ENCODE assay signal across 10 cellular contexts in the genomic region with DNA sequence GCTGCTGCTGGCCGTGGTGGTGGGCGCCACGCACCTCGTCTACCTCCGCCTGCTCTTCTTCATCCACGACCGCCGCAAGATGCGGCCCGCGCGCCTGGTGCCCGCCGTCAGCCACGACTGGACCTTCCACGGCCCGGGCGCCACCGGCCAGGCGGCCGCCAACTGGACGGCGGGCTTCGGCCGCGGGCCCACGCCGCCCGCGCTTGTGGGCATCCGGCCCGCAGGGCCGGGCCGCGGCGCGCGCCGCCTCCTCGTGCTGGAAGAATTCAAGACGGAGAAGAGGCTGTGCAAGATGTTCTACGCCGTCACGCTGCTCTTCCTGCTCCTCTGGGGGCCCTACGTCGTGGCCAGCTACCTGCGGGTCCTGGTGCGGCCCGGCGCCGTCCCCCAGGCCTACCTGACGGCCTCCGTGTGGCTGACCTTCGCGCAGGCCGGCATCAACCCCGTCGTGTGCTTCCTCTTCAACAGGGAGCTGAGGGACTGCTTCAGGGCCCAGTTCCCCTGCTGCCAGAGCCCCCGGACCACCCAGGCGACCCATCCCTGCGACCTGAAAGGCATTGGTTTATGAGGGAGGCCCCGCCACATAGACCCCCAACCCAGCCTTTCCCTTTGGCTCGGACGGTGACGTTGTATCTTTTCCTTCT. TPM values are rescaled to one million over a fixed set of nuclear protein-coding genes. Genes with fewer than 3 reads are reported as not detected.
DNase-seq lines count a peak whose midpoint lies in the region; ATAC-seq and TF ChIP-seq lines count a peak whose summit lies in the region.
"Had no signal": no experiment of that assay in that cellular context is flagged by ENCODE, and none has a peak within 500 bp of the region (broad histone marks: within the 10 kb centered on the region; RNA-seq: fewer than 3 reads in every experiment).

No MANE protein-coding gene starts in this region.

- ATAC-seq in HG03354 (IDR thresholded peaks at IDR 0.05; ENCODE audit: poor library complexity, severe bottlenecking, unreplicated experiment) (no peak), GM18517 (IDR thresholded peaks at IDR 0.05; ENCODE audit: unreplicated experiment) (no peak)

- H3K36me3 Mint-ChIP-seq in activated naive CD4-positive, alpha-beta T cell treated with anti-CD3 and anti-CD28 coated beads, Interleukin-2, amount 50 U/mL, for 24 hours, result peaks cover 5% of the 10 kb centered on the region

- peaks cover 37% of the 10 kb centered on the region for H3K27me3 Mint-ChIP-seq in activated naive CD4-positive, alpha-beta T cell treated with anti-CD3 and anti-CD28 coated beads, Interleukin-2, amount 50 U/mL, for 24 hours

- intact Hi-C loops in transverse colon (cut with DNase I; ENCODE audit: low total_unique reads), result no loop called here

- H3K4me3 ChIP-seq in mononuclear cell (ENCODE audit: low read length) (peak overlapping the region; percentile 45), transverse colon (peak overlapping the region in 3 of 4 donors; percentile 43 to 64 (median 44))

- peaks cover 9% of the 10 kb centered on the region for H3K27me3 ChIP-seq in mononuclear cell (ENCODE audit: insufficient read depth, low read length)
- H3K27me3 ChIP-seq in transverse colon, result peaks cover 49% of the 10 kb centered on the region

- no peaks in the 10 kb centered on the region for H3K9me3 Mint-ChIP-seq in activated naive CD4-positive, alpha-beta T cell treated with anti-CD3 and anti-CD28 coated beads, Interleukin-2, amount 50 U/mL, for 24 hours

- no peak for TF ChIP-seq CTCF in transverse colon (IDR thresholded peaks at IDR 0.05)

- 61% methylated on average over 43 of the region's 65 CpGs; no CpG with 5 or more reads in 1 of the 2 donors for WGBS in transverse colon (ENCODE audit: low coverage in 1 of 2), 2 donors

- no peak for DNase-seq in activated naive CD4-positive, alpha-beta T cell (lab: John Stamatoyannopoulos, UW)
- DNase-seq in cerebellar cortex (ENCODE audit: low spot score) (peak; percentile 3), transverse colon (no peak), NOMO-1 (lab: John Stamatoyannopoulos, UW; ENCODE audit: unreplicated experiment in 2 of 2) (no peak)
- DNase-seq: COR-L47 had no signal

- peaks cover 33% of the 10 kb centered on the region for H3K4me1 ChIP-seq in mononuclear cell (ENCODE audit: insufficient read depth, low read length)
- H3K4me1 ChIP-seq in transverse colon, result peaks cover 0 to 4% (median 2%) of the 10 kb centered on the region in 4 donors

- H3K27ac ChIP-seq in transverse colon, result no peak overlapping the region

- peak overlapping the region; percentile 80 for H3K4me3 Mint-ChIP-seq in activated naive CD4-positive, alpha-beta T cell treated with anti-CD3 and anti-CD28 coated beads, Interleukin-2, amount 50 U/mL, for 24 hours

- no peak for TF ChIP-seq POLR2A in transverse colon (IDR thresholded peaks at IDR 0.05)

- no peaks in the 10 kb centered on the region for H3K36me3 ChIP-seq in transverse colon

- H3K4me1 Mint-ChIP-seq in activated naive CD4-positive, alpha-beta T cell treated with anti-CD3 and anti-CD28 coated beads, Interleukin-2, amount 50 U/mL, for 24 hours, result peaks cover 7% of the 10 kb centered on the region

- no peak for TF ChIP-seq EP300 in transverse colon (IDR thresholded peaks at IDR 0.05; ENCODE audit: low read depth)

- H3K9me3 ChIP-seq in mononuclear cell (ENCODE audit: low read depth, low read length) (no peaks in the 10 kb centered on the region), transverse colon (no peaks in the 10 kb centered on the region)

- in situ Hi-C loops in transverse colon (cut with MboI; ENCODE audit: low pct_ligation_motif_present in 1 of 4, low pct_unique_long_range_greater_than_20kb in 1 of 4, low sequenced_read_pairs in 3 of 4), result no loop called here

- H3K27ac Mint-ChIP-seq in activated naive CD4-positive, alpha-beta T cell treated with anti-CD3 and anti-CD28 coated beads, Interleukin-2, amount 50 U/mL, for 24 hours, result no peak overlapping the region

RNA-seq across cellular contexts. Expression of gene GPR27, which starts 1.1 kb away (rescaled TPM):
- total RNA-seq in mononuclear cell, result 5.1 TPM
- total RNA-seq in transverse colon, result 1 to 10 TPM in 1 of 4 donors, under 1 TPM in 1, not detected in 2; 0.79 to 1.1 TPM
- total RNA-seq: fibroblast of villous mesenchyme had no signal

RNA-seq across cellular contexts. Expression of gene EIF4E3, which starts 29.5 kb away (rescaled TPM):
- 21.1 TPM for total RNA-seq in mononuclear cell
- 10 to 100 TPM in 2 of 4 donors, 1 to 10 TPM in 2; 6.0 to 35.6 (median 19.4) TPM for total RNA-seq in transverse colon

RNA-seq across cellular contexts. Expression of gene PROK2, which starts 30.2 kb away (rescaled TPM):
- total RNA-seq in mononuclear cell (16.0 TPM), transverse colon (not detected)
- total RNA-seq: fibroblast of villous mesenchyme had no signal

Comparison
In these comparisons a context has a peak if more than half of its experiments do, and no peak if none do; other contexts are left out.
1. RNA of gene PROK2, which starts 30.2 kb away (total RNA-seq): 16.0 TPM in mononuclear cell (single experiment); not detected in transverse colon; every median in the first group is over 10 times any median in the second.